ENCODE assay signal across 8 cellular contexts in genomic region chr7:2864999-2865670, GRCh38. TPM values are rescaled to one million over a fixed set of nuclear protein-coding genes. Genes with fewer than 3 reads are reported as not detected.
DNase-seq lines count a peak whose midpoint lies in the region; ATAC-seq, FAIRE-seq and TF ChIP-seq lines count a peak whose summit lies in the region.

No MANE protein-coding gene starts in this region.

- peaks cover 0 to 5% (median 3%) of the 10 kb centered on the region in 3 donors for H3K27me3 ChIP-seq in psoas muscle (ENCODE audit: insufficient read depth in 3 of 3, low read length in 2 of 3)
- H3K27me3 ChIP-seq in aorta (ENCODE audit: control insufficient read depth in 1 of 2, insufficient read depth in 2 of 2, low read length in 1 of 2), result no peaks in the 10 kb centered on the region

- H3K36me3 ChIP-seq in psoas muscle (ENCODE audit: insufficient read depth in 1 of 2, low read depth in 1 of 2), result no peaks in the 10 kb centered on the region
- H3K36me3 ChIP-seq in aorta (ENCODE audit: control insufficient read depth in 1 of 2, insufficient read depth in 2 of 2, low read length in 1 of 2), result no peaks in the 10 kb centered on the region

- CTCF ChIA-PET in activated naive CD4-positive, alpha-beta T cell treated with anti-CD3 and anti-CD28 coated beads, Interleukin-2, amount 10 ng/mL, durations not matched to agents 7 days and 5 days (lab: Charles Lee), result interaction anchor here (0.6 to 3.0 kb wide), 27 partner anchors 10 to 809 kb away, joined by 3 to 21 read pairs (median 4); partner anchors contain the start of gene SDK1

- in situ Hi-C loops in G401 (cut with HindIII; ENCODE audit: low sequenced_read_pairs), result no loop called here

- H3K4me3 Mint-ChIP-seq in activated naive CD4-positive, alpha-beta T cell treated with anti-CD3 and anti-CD28 coated beads, Interleukin-2, amount 10 ng/mL, durations not matched to agents 7 days and 5 days, result no peak overlapping the region

- TF ChIP-seq CTCF in psoas muscle (IDR thresholded peaks at IDR 0.05), result peak; percentile 89

- peaks cover 41% of the 10 kb centered on the region for H3K4me1 Mint-ChIP-seq in activated naive CD4-positive, alpha-beta T cell treated with anti-CD3 and anti-CD28 coated beads, Interleukin-2, amount 10 ng/mL, durations not matched to agents 7 days and 5 days

- H3K4me1 ChIP-seq in psoas muscle (peaks cover 15% of the 10 kb centered on the region), aorta (ENCODE audit: control insufficient read depth in 1 of 2, insufficient read depth in 2 of 2, low read length in 2 of 2) (no peaks in the 10 kb centered on the region)

- no peaks in the 10 kb centered on the region for H3K9me3 Mint-ChIP-seq in activated naive CD4-positive, alpha-beta T cell treated with anti-CD3 and anti-CD28 coated beads, Interleukin-2, amount 10 ng/mL, durations not matched to agents 7 days and 5 days

- 51 to 56% (median 52%) methylated on average over 17 of the region's 17 CpGs for WGBS in psoas muscle, 3 donors
- WGBS in aorta, 2 donors, result 48 to 54% methylated on average over 16 to 17 of the region's 17 CpGs

- peak; percentile 68 for DNase-seq in G401 (ENCODE audit: low spot score)
- DNase-seq in HTR-8/SVneo (ENCODE audit: insufficient read length, low spot score), result peak; percentile 86
- DNase-seq in SK-N-DZ (ENCODE audit: low spot score), result peak; percentile 74
- DNase-seq in activated naive CD4-positive, alpha-beta T cell treated with anti-CD3 and anti-CD28 coated beads, Interleukin-2, amount 10 ng/mL, durations not matched to agents 7 days and 5 days, result peak; percentile 82
- DNase-seq in glomerular visceral epithelial cell (ENCODE audit: extremely low spot score), result peak; percentile 70
- DNase-seq in psoas muscle, result peak; percentile 67 to 76
- DNase-seq in aorta, result peak; percentile 72 to 82

- intact Hi-C loops in psoas muscle (cut with DNase I) (loop anchor here in 1 of 2 donors (10.0 kb wide), 1 partner anchor 1030 kb away; no protein-coding TSS in a partner anchor), aorta (cut with DNase I) (loop anchor here in 1 of 2 donors (10.0 kb wide), 1 partner anchor 1030 kb away; no protein-coding TSS in a partner anchor)

- H3K27me3 Mint-ChIP-seq in activated naive CD4-positive, alpha-beta T cell treated with anti-CD3 and anti-CD28 coated beads, Interleukin-2, amount 10 ng/mL, durations not matched to agents 7 days and 5 days, result no peaks in the 10 kb centered on the region

- no peak overlapping the region for H3K4me3 ChIP-seq in psoas muscle
- no peak overlapping the region for H3K4me3 ChIP-seq in aorta (ENCODE audit: low read length in 2 of 2)

- H3K27ac ChIP-seq in psoas muscle (no peak overlapping the region), aorta (ENCODE audit: low read depth in 1 of 2, low read length in 2 of 2) (no peak overlapping the region)

- ATAC-seq in psoas muscle (peak in 2 of 4 donors; percentile 37 to 54), aorta (ENCODE audit: low FRiP score) (peak; percentile 56), HG02588 (IDR thresholded peaks at IDR 0.05; ENCODE audit: unreplicated experiment) (no peak)

- H3K9me3 ChIP-seq in psoas muscle (no peaks in the 10 kb centered on the region), aorta (ENCODE audit: control insufficient read depth, low read length) (no peaks in the 10 kb centered on the region)

- FAIRE-seq in HTR-8/SVneo (lab: Jason Lieb, UNC), result peak; percentile 85

- peak overlapping the region; percentile 66 for H3K27ac Mint-ChIP-seq in activated naive CD4-positive, alpha-beta T cell treated with anti-CD3 and anti-CD28 coated beads, Interleukin-2, amount 10 ng/mL, durations not matched to agents 7 days and 5 days

- H3K36me3 Mint-ChIP-seq in activated naive CD4-positive, alpha-beta T cell treated with anti-CD3 and anti-CD28 coated beads, Interleukin-2, amount 10 ng/mL, durations not matched to agents 7 days and 5 days, result peaks cover 2% of the 10 kb centered on the region

RNA-seq across cellular contexts. Expression of gene GNA12, which starts 21.0 kb away (rescaled TPM):
- 17.7 and 18.2 TPM in 2 replicates for total RNA-seq in G401 (2014; rRNA removed; shearing (Covaris generic))
- 11.6 and 14.4 TPM in 2 replicates for polyA plus RNA-seq in SK-N-DZ (2014; cell fraction: cytosol; rRNA removed)
- 5.5 and 9.0 TPM in 2 replicates for polyA plus RNA-seq in SK-N-DZ (2014; cell fraction: nucleus; rRNA removed)
- total RNA-seq in psoas muscle, result 10 to 100 TPM; 14.6 to 20.2 (median 15.0) TPM
- 10 to 100 TPM in 2 of 3 donors, 1 to 10 TPM in 1; 7.1 to 19.3 (median 17.6) TPM for polyA plus RNA-seq in psoas muscle
- 10 to 100 TPM; 53.0 to 56.6 TPM for total RNA-seq in aorta
- 10 to 100 TPM; 21.4 to 31.6 TPM for polyA plus RNA-seq in aorta
